Comparison of ENCODE assay signal across 1 cellular context in genomic region chr12:12546314-12546772, GRCh38.
A peak's percentile ranks its signal among the peaks of the same experiment; 100 is the strongest.
TF ChIP-seq lines count a peak whose summit lies in the region.

No MANE protein-coding gene starts in this region.

TF ChIP-seq in HepG2, 621 proteins besides CTCF, POLR2A, EP300 and RAD21 (continued from another document and continues in another):
- peak; percentile 89; the same call in 1 of the 2 replicates for TF ChIP-seq AHDC1 (CRISPR knock-in tag; IDR thresholded peaks at IDR 0.05; ENCODE audit: borderline replicate concordance)
- TF ChIP-seq GTF3A (CRISPR knock-in tag; conservative IDR thresholded peaks at IDR 0.05): no peak
- TF ChIP-seq ZSCAN22 (CRISPR knock-in tag; IDR thresholded peaks at IDR 0.05): no peak
- TF ChIP-seq REXO4 (CRISPR knock-in tag; IDR thresholded peaks at IDR 0.05; ENCODE audit: borderline replicate concordance): no peak
- TF ChIP-seq ZNF749 (CRISPR knock-in tag; IDR thresholded peaks at IDR 0.05; ENCODE audit: borderline replicate concordance): no peak
- TF ChIP-seq ATF6 (CRISPR knock-in tag; conservative IDR thresholded peaks at IDR 0.05): no peak
- no peak for TF ChIP-seq ELF4 (CRISPR knock-in tag; IDR thresholded peaks at IDR 0.05; ENCODE audit: borderline replicate concordance)
- peak; percentile 80 for TF ChIP-seq NFKBIZ (CRISPR knock-in tag; IDR thresholded peaks at IDR 0.05)
- TF ChIP-seq SCMH1 (CRISPR knock-in tag; IDR thresholded peaks at IDR 0.05; ENCODE audit: borderline replicate concordance): no peak
- TF ChIP-seq ZNF256 (CRISPR knock-in tag; conservative IDR thresholded peaks at IDR 0.05): no peak
- no peak for TF ChIP-seq TAF15 (IDR thresholded peaks at IDR 0.05; ENCODE audit: low read depth, low read length, poor library complexity, severe bottlenecking)
- TF ChIP-seq ZNF281 (CRISPR knock-in tag; IDR thresholded peaks at IDR 0.05; ENCODE audit: borderline replicate concordance): peak; percentile 9; the same call in 1 of the 2 replicates
- peak; percentile 55; the same call in 1 of the 2 replicates for TF ChIP-seq ZNF292 (CRISPR knock-in tag; IDR thresholded peaks at IDR 0.05; ENCODE audit: borderline replicate concordance, low read depth)
- TF ChIP-seq RORA (CRISPR knock-in tag; IDR thresholded peaks at IDR 0.05): no peak
- no peak for TF ChIP-seq NR0B2 (CRISPR knock-in tag; IDR thresholded peaks at IDR 0.05)
- no peak for TF ChIP-seq GPN1 (CRISPR knock-in tag; IDR thresholded peaks at IDR 0.05; ENCODE audit: borderline replicate concordance)
- peak; percentile 81 for TF ChIP-seq SOX13 (IDR thresholded peaks at IDR 0.05)
- TF ChIP-seq SOX13 (CRISPR knock-in tag; conservative IDR thresholded peaks at IDR 0.05 in 1 of 2, IDR thresholded peaks at IDR 0.05 in 1 of 2): peak in 1 of 2 experiments; percentile 96; a peak in 2 of 4 replicates
- no peak for TF ChIP-seq PHF5A (CRISPR knock-in tag; IDR thresholded peaks at IDR 0.05; ENCODE audit: low read depth, unreplicated experiment)
- no peak for TF ChIP-seq HIVEP1 (CRISPR knock-in tag; IDR thresholded peaks at IDR 0.05)
- TF ChIP-seq ZNF678 (CRISPR knock-in tag; IDR thresholded peaks at IDR 0.05): no peak
- TF ChIP-seq ZBTB38 (CRISPR knock-in tag; IDR thresholded peaks at IDR 0.05): no peak
- peak; percentile 93 for TF ChIP-seq ZEB1 (IDR thresholded peaks at IDR 0.05; ENCODE audit: insufficient replicate concordance, low read depth)
- no peak for TF ChIP-seq EZH2 (conservative IDR thresholded peaks at IDR 0.05; ENCODE audit: low read depth, low read length)
- peak; percentile 78; the same call in 1 of the 2 replicates for TF ChIP-seq ZSCAN5A (CRISPR knock-in tag; IDR thresholded peaks at IDR 0.05; ENCODE audit: borderline replicate concordance)
- no peak for TF ChIP-seq SIX4 (CRISPR knock-in tag; IDR thresholded peaks at IDR 0.05)
- no peak for TF ChIP-seq KDM5A (IDR thresholded peaks at IDR 0.05; ENCODE audit: borderline replicate concordance, low read length)
- TF ChIP-seq ZNF296 (CRISPR knock-in tag; conservative IDR thresholded peaks at IDR 0.05): no peak
- TF ChIP-seq STAG1 (CRISPR knock-in tag; IDR thresholded peaks at IDR 0.05): peak; percentile 18; the same call in 1 of the 2 replicates
- TF ChIP-seq ZNF597 (CRISPR knock-in tag; IDR thresholded peaks at IDR 0.05): no peak
- no peak for TF ChIP-seq JARID2 (CRISPR knock-in tag; IDR thresholded peaks at IDR 0.05; ENCODE audit: insufficient replicate concordance)
- peak; percentile 72 for TF ChIP-seq PATZ1 (CRISPR knock-in tag; IDR thresholded peaks at IDR 0.05)
- TF ChIP-seq BRD4 (CRISPR knock-in tag; IDR thresholded peaks at IDR 0.05): no peak
- TF ChIP-seq ZNF709 (CRISPR knock-in tag; IDR thresholded peaks at IDR 0.05): no peak
- no peak for TF ChIP-seq CSRNP2 (CRISPR knock-in tag; conservative IDR thresholded peaks at IDR 0.05; ENCODE audit: low read depth)
- TF ChIP-seq FOXA3 (CRISPR knock-in tag; IDR thresholded peaks at IDR 0.05): peak; percentile 98
- 0 out of 2 replicates have a peak, but pooled peaks have one; percentile 58 for TF ChIP-seq ZNF780A (CRISPR knock-in tag; IDR thresholded peaks at IDR 0.05)
